14 cellular contexts compared by ENCODE assay signal in genomic region chr6:170284866-170285469, GRCh38. TPM values are rescaled to one million over a fixed set of nuclear protein-coding genes. Genes with fewer than 3 reads are reported as not detected.
DNase-seq lines count a peak whose midpoint lies in the region; ATAC-seq and TF ChIP-seq lines count a peak whose summit lies in the region.
"Had no signal": no experiment of that assay in that cellular context is flagged by ENCODE, and none has a peak within 500 bp of the region (broad histone marks: within the 10 kb centered on the region; RNA-seq: fewer than 3 reads in every experiment).

No MANE protein-coding gene starts in this region.

- H3K9me3 Mint-ChIP-seq in activated T-cell treated with anti-CD3 and anti-CD28 coated beads, Interleukin-2, amount 50 U/mL, for 24 hours: no peaks in the 10 kb centered on the region
- H3K9me3 Mint-ChIP-seq in brain: peaks cover 0 to 12% (median 0%) of the 10 kb centered on the region in 5 experiments

- H3K4me1 ChIP-seq in stomach (peaks cover 41 to 55% (median 46%) of the 10 kb centered on the region in 4 donors), upper lobe of left lung (peaks cover 26 to 57% (median 38%) of the 10 kb centered on the region in 4 donors)

- TF ChIP-seq POLR2A in stomach (IDR thresholded peaks at IDR 0.05) (no peak), upper lobe of left lung (IDR thresholded peaks at IDR 0.05) (no peak)

- H3K27ac Mint-ChIP-seq in activated T-cell treated with anti-CD3 and anti-CD28 coated beads, Interleukin-2, amount 50 U/mL, for 24 hours: no peak overlapping the region
- H3K27ac Mint-ChIP-seq in brain: peak overlapping the region in 3 of 5 experiments; percentile 24 to 54 (median 41)

- TF ChIP-seq CTCF in brain (conservative IDR thresholded peaks at IDR 0.05) (no peak), stomach (IDR thresholded peaks at IDR 0.05) (no peak), upper lobe of left lung (IDR thresholded peaks at IDR 0.05) (no peak)

- H3K4me3 Mint-ChIP-seq in activated T-cell treated with anti-CD3 and anti-CD28 coated beads, Interleukin-2, amount 50 U/mL, for 24 hours: no peak overlapping the region
- H3K4me3 Mint-ChIP-seq in brain: peak overlapping the region; percentile 8 to 48 (median 28)

- intact Hi-C loops in stomach (cut with DNase I; ENCODE audit: low total_unique reads): loop anchor here (10.0 kb wide), 1 partner anchor 450 kb away; no protein-coding TSS in a partner anchor

- H3K9me3 ChIP-seq in stomach: no peaks in the 10 kb centered on the region
- H3K9me3 ChIP-seq in upper lobe of left lung: no peaks in the 10 kb centered on the region
- H3K9me3 ChIP-seq: BLaER1 treated with 17β-estradiol and CSF1 and Interleukin-3, amounts not matched to agents 10 nM and 100 nM had no signal

- 85 to 90% (median 89%) methylated on average over 13 to 24 of the region's 24 CpGs for WGBS in stomach, 5 donors
- WGBS in upper lobe of left lung, 2 donors: 88 to 91% methylated on average over 15 to 24 of the region's 24 CpGs

- H3K4me3 ChIP-seq in stomach (no peak overlapping the region), upper lobe of left lung (no peak overlapping the region)
- H3K4me3 ChIP-seq: BLaER1 treated with 17β-estradiol and CSF1 and Interleukin-3, amounts not matched to agents 10 nM and 100 nM had no signal

- DNase-seq in activated T-cell treated with anti-CD3 and anti-CD28 coated beads, Interleukin-2, amount 50 U/mL, for 24 hours: peak; percentile 21
- no peak for DNase-seq in activated T-cell treated with anti-CD3 and anti-CD28 coated beads for 4 hours
- DNase-seq in mesenteric fat pad (ENCODE audit: low spot score): peak; percentile 86
- DNase-seq in stomach: peak; percentile 17
- DNase-seq in upper lobe of left lung: no peak
- DNase-seq: KBM-7, NCI-H1048, NCI-H446 treated with DMSO at 0.1 percent for 48 hours, NCI-H774 had no signal

- H3K36me3 ChIP-seq in stomach: peaks cover 10 to 48% (median 31%) of the 10 kb centered on the region in 4 donors
- peaks cover 0 to 36% (median 10%) of the 10 kb centered on the region in 4 donors for H3K36me3 ChIP-seq in upper lobe of left lung

- no peak for ATAC-seq in SK-N-SH treated with all-trans-retinoic acid at 6 μM for 48 hours
- no peak for ATAC-seq in upper lobe of left lung (ENCODE audit: low FRiP score in 2 of 2)
- ATAC-seq in HG03108 (IDR thresholded peaks at IDR 0.05; ENCODE audit: unreplicated experiment): no peak

- H3K27me3 ChIP-seq in stomach: peaks cover 0 to 56% (median 25%) of the 10 kb centered on the region in 3 donors
- H3K27me3 ChIP-seq in upper lobe of left lung: peaks cover 0 to 21% (median 13%) of the 10 kb centered on the region in 4 donors

- peaks cover 40% of the 10 kb centered on the region for H3K27me3 Mint-ChIP-seq in activated T-cell treated with anti-CD3 and anti-CD28 coated beads, Interleukin-2, amount 50 U/mL, for 24 hours
- peaks cover 2% of the 10 kb centered on the region for H3K27me3 Mint-ChIP-seq in brain

- TF ChIP-seq EP300 in stomach (IDR thresholded peaks at IDR 0.05): no peak
- no peak for TF ChIP-seq EP300 in upper lobe of left lung (IDR thresholded peaks at IDR 0.05)

- H3K27ac ChIP-seq in stomach (no peak overlapping the region), upper lobe of left lung (no peak overlapping the region)
- H3K27ac ChIP-seq: BLaER1 treated with 17β-estradiol and CSF1 and Interleukin-3, amounts not matched to agents 10 nM and 100 nM; HL-60 had no signal

- H3K4me1 Mint-ChIP-seq in activated T-cell treated with anti-CD3 and anti-CD28 coated beads, Interleukin-2, amount 50 U/mL, for 24 hours (ENCODE audit: low read depth): peaks cover 20% of the 10 kb centered on the region
- peaks cover 48% of the 10 kb centered on the region for H3K4me1 Mint-ChIP-seq in brain

- H3K36me3 Mint-ChIP-seq in activated T-cell treated with anti-CD3 and anti-CD28 coated beads, Interleukin-2, amount 50 U/mL, for 24 hours (ENCODE audit: low read depth): no peaks in the 10 kb centered on the region
- peaks cover 70% of the 10 kb centered on the region for H3K36me3 Mint-ChIP-seq in brain

TF ChIP-seq in SK-N-SH treated with all-trans-retinoic acid at 6 μM for 48 hours, 23 proteins besides CTCF, POLR2A, EP300 and RAD21:
- TF ChIP-seq ZFP3 (CRISPR knock-in tag; IDR thresholded peaks at IDR 0.05) (no peak), SNAI2 (CRISPR knock-in tag; IDR thresholded peaks at IDR 0.05) (no peak), ZNF8 (CRISPR knock-in tag; IDR thresholded peaks at IDR 0.05) (no peak), GLIS3 (CRISPR knock-in tag; IDR thresholded peaks at IDR 0.05) (no peak), TOX (CRISPR knock-in tag; IDR thresholded peaks at IDR 0.05; ENCODE audit: borderline replicate concordance) (no peak), RARB (CRISPR knock-in tag; IDR thresholded peaks at IDR 0.05) (no peak), PPARA (CRISPR knock-in tag; IDR thresholded peaks at IDR 0.05; ENCODE audit: borderline replicate concordance) (no peak), POU6F1 (CRISPR knock-in tag; IDR thresholded peaks at IDR 0.05; ENCODE audit: borderline replicate concordance, low read depth) (no peak), OSR1 (CRISPR knock-in tag; IDR thresholded peaks at IDR 0.05) (no peak), BACH2 (CRISPR knock-in tag; IDR thresholded peaks at IDR 0.05; ENCODE audit: borderline replicate concordance) (no peak), TCF4 (CRISPR knock-in tag; IDR thresholded peaks at IDR 0.05; ENCODE audit: borderline replicate concordance) (no peak), CSDC2 (CRISPR knock-in tag; IDR thresholded peaks at IDR 0.05) (no peak), ZNF565 (CRISPR knock-in tag; conservative IDR thresholded peaks at IDR 0.05; ENCODE audit: low read depth) (no peak)
TF ChIP-seq in SK-N-SH treated with all-trans-retinoic acid at 6 μM for 48 hours: peak in this region for 0.

RNA-seq across cellular contexts. Expression of gene DLL1, which starts 5.9 kb away (rescaled TPM):
- polyA plus RNA-seq in brain (ENCODE audit: insufficient read depth, low read depth, low replicate concordance) (22.0 TPM), stomach (10 to 100 TPM in 1 of 3 donors, 1 to 10 TPM in 2; 3.4 to 14.1 (median 5.5) TPM)
- total RNA-seq in mesenteric fat pad (23.8 TPM), stomach (10 to 100 TPM in 2 of 5 donors, 1 to 10 TPM in 2, not detected in 1; 4.2 to 38.5 (median 9.6) TPM), upper lobe of left lung (10 to 100 TPM in 3 of 6 donors, 1 to 10 TPM in 3; 3.8 to 20.1 (median 10.2) TPM)

RNA-seq across cellular contexts. Expression of gene FAM120B, which starts 21.6 kb away (rescaled TPM):
- polyA plus RNA-seq in brain (ENCODE audit: insufficient read depth, low read depth, low replicate concordance): 22.2 TPM
- 27.8 TPM for total RNA-seq in mesenteric fat pad
- 10 to 100 TPM; 26.4 to 66.5 (median 29.9) TPM for total RNA-seq in stomach
- polyA plus RNA-seq in stomach: 1 to 10 TPM; 6.4 to 9.9 (median 9.4) TPM
- 10 to 100 TPM; 20.1 to 51.3 (median 28.3) TPM for total RNA-seq in upper lobe of left lung

Comparison
In these comparisons a context has a peak if more than half of its experiments do, and no peak if none do; other contexts are left out.
1. DNase-seq: peak in activated T-cell treated with anti-CD3 and anti-CD28 coated beads, Interleukin-2, amount 50 U/mL, for 24 hours (single experiment), mesenteric fat pad (single experiment) and stomach (single experiment); none in activated T-cell treated with anti-CD3 and anti-CD28 coated beads for 4 hours (single experiment) and upper lobe of left lung (0 of 2).